17 cellular contexts compared by ENCODE assay signal in genomic region chr3:184449161-184449515, GRCh38.
A peak's percentile ranks its signal among the peaks of the same experiment; 100 is the strongest.
DNase-seq lines count a peak whose midpoint lies in the region; ATAC-seq, FAIRE-seq and TF ChIP-seq lines count a peak whose summit lies in the region.
"Had no signal": no experiment of that assay in that cellular context is flagged by ENCODE, and none has a peak within 500 bp of the region (broad histone marks: within the 10 kb centered on the region; RNA-seq: fewer than 3 reads in every experiment).

No MANE protein-coding gene starts in this region.

- H3K27ac Mint-ChIP-seq in MCF 10A (ENCODE audit: low read depth, unreplicated experiment), result peak overlapping the region; percentile 46
- peak overlapping the region; percentile 31 for H3K27ac Mint-ChIP-seq in type B pancreatic cell

- H2AFZ ChIP-seq in K562 (ENCODE audit: low read depth, low read length), result no peak overlapping the region

- H3K79me2 ChIP-seq in K562 (ENCODE audit: control insufficient read depth, insufficient read depth, low read length), result no peaks in the 10 kb centered on the region

- no peak for DNase-seq in MCF 10A (ENCODE audit: unreplicated experiment)
- no peak for DNase-seq in breast epithelium (ENCODE audit: low spot score in 2 of 2)
- DNase-seq in K562 (ENCODE audit: extremely low read depth in 1 of 4, low spot score in 3 of 4), result no peak
- no peak for DNase-seq in esophagus squamous epithelium (lab: John Stamatoyannopoulos, UW)
- no peak for DNase-seq in type B pancreatic cell (ENCODE audit: extremely low spot score, unreplicated experiment)
- no peak for DNase-seq in SIG-M5 (lab: John Stamatoyannopoulos, UW)
- no peak for DNase-seq in germinal center (ENCODE audit: low spot score)
- DNase-seq: DMS79 treated with DMSO at 0.1 percent for 48 hours, Kasumi-1, MM.1S, NCI-H1092 treated with DMSO at 0.1 percent for 48 hours, NCI-H510A, NCI-H748 treated with DMSO at 0.1 percent for 48 hours, RPMI8226 had no signal

- no peaks in the 10 kb centered on the region for H3K9me1 ChIP-seq in K562 (ENCODE audit: control insufficient read depth, insufficient read depth, low read length)

- POLR2A ChIA-PET in MCF 10A (lab: Yijun Ruan, JAX), result interaction anchor here (0.8 kb wide), 1 partner anchor 87 kb away, joined by 3 read pairs; no protein-coding TSS in a partner anchor
- POLR2A ChIA-PET in K562 (lab: Yijun Ruan, JAX), result interaction anchor here (0.7 kb wide), 1 partner anchor 233 kb away, joined by 3 read pairs; no protein-coding TSS in a partner anchor

- in situ Hi-C loops in K562 (cut with MboI), result no loop called here

- H3K9me3 ChIP-seq in breast epithelium, result no peaks in the 10 kb centered on the region
- H3K9me3 ChIP-seq in K562 (replicated peaks; ENCODE audit: control insufficient read depth, insufficient read depth, low read depth, low read length), result no peaks in the 10 kb centered on the region
- no peaks in the 10 kb centered on the region for H3K9me3 ChIP-seq in esophagus squamous epithelium
- H3K9me3 ChIP-seq: SJSA1 had no signal

- H3K36me3 ChIP-seq in breast epithelium (no peaks in the 10 kb centered on the region), K562 (ENCODE audit: control insufficient read depth, insufficient read depth, low read length) (no peaks in the 10 kb centered on the region), esophagus squamous epithelium (no peaks in the 10 kb centered on the region)
- H3K36me3 ChIP-seq: SJSA1 had no signal

- BruUV-seq in MCF 10A (replicated peaks; lab: Mats Ljungman, UMichigan) (no TSS peak), K562 (replicated peaks; lab: Mats Ljungman, UMichigan) (no TSS peak)

- no peaks in the 10 kb centered on the region for H3K27me3 Mint-ChIP-seq in MCF 10A (ENCODE audit: insufficient read depth, unreplicated experiment)
- H3K27me3 Mint-ChIP-seq in type B pancreatic cell, result no peaks in the 10 kb centered on the region

- H3K9me3 Mint-ChIP-seq in MCF 10A (ENCODE audit: unreplicated experiment) (no peaks in the 10 kb centered on the region), type B pancreatic cell (no peaks in the 10 kb centered on the region)

- H3K36me3 Mint-ChIP-seq in MCF 10A (ENCODE audit: insufficient read depth, unreplicated experiment) (no peaks in the 10 kb centered on the region), type B pancreatic cell (no peaks in the 10 kb centered on the region)

- TF ChIP-seq POLR2A in breast epithelium (IDR thresholded peaks at IDR 0.05) (no peak), K562 (conservative IDR thresholded peaks at IDR 0.05) (no peak), esophagus squamous epithelium (IDR thresholded peaks at IDR 0.05) (no peak)

- H3K4me1 ChIP-seq in breast epithelium (no peaks in the 10 kb centered on the region), K562 (replicated peaks in 1 of 2; ENCODE audit: control insufficient read depth in 2 of 2, insufficient read depth in 2 of 2, low read length in 2 of 2) (no peaks in the 10 kb centered on the region), esophagus squamous epithelium (peaks cover 7 to 42% (median 11%) of the 10 kb centered on the region in 3 donors)

- H3K27ac ChIP-seq in breast epithelium (no peak overlapping the region), K562 (ENCODE audit: extremely low read depth, low read depth, low read length) (no peak overlapping the region), esophagus squamous epithelium (peak overlapping the region; percentile 78 to 85 (median 82))
- H3K27ac ChIP-seq: 22Rv1 had no signal

- no peak for TF ChIP-seq EP300 in K562 (IDR thresholded peaks at IDR 0.05; ENCODE audit: low read length)

- WGBS in K562 (ENCODE audit: insufficient coverage, low coverage, missing lambda C conversion rate), result 2% methylated on average over 5 of the region's 5 CpGs
- 67 to 73% methylated on average over 2 to 4 of the region's 5 CpGs for WGBS in esophagus squamous epithelium, 2 donors

- TF ChIP-seq RAD21 in K562 (CRISPR knock-in tag; conservative IDR thresholded peaks at IDR 0.05 in 1 of 2, IDR thresholded peaks at IDR 0.05 in 1 of 2), result no peak

- H3K4me1 Mint-ChIP-seq in MCF 10A (ENCODE audit: insufficient read depth, unreplicated experiment) (peaks cover 12% of the 10 kb centered on the region), type B pancreatic cell (ENCODE audit: unreplicated experiment) (no peaks in the 10 kb centered on the region)

- no peak overlapping the region for H3K4me3 ChIP-seq in breast epithelium
- no peak overlapping the region for H3K4me3 ChIP-seq in K562
- no peak overlapping the region for H3K4me3 ChIP-seq in esophagus squamous epithelium
- H3K4me3 ChIP-seq: SJSA1 had no signal

- H4K20me1 ChIP-seq in K562 (replicated peaks; ENCODE audit: control insufficient read depth, insufficient read depth, low read length), result no peaks in the 10 kb centered on the region

- no peak overlapping the region for H3K4me3 Mint-ChIP-seq in MCF 10A (ENCODE audit: unreplicated experiment)
- H3K4me3 Mint-ChIP-seq in type B pancreatic cell, result no peak overlapping the region

- no peak for TF ChIP-seq CTCF in MCF 10A (IDR thresholded peaks at IDR 0.05; ENCODE audit: unreplicated experiment)
- TF ChIP-seq CTCF in breast epithelium (IDR thresholded peaks at IDR 0.05), result no peak
- TF ChIP-seq CTCF in K562 (IDR thresholded peaks at IDR 0.05 in 2 of 3, conservative IDR thresholded peaks at IDR 0.05 in 1 of 3; ENCODE audit: insufficient read depth in 2 of 3, low read depth in 1 of 3, low read length in 3 of 3), result no peak
- no peak for TF ChIP-seq CTCF in esophagus squamous epithelium (IDR thresholded peaks at IDR 0.05)
- TF ChIP-seq CTCF in type B pancreatic cell (conservative IDR thresholded peaks at IDR 0.05), result no peak

- no peak overlapping the region for H3K4me2 ChIP-seq in K562 (ENCODE audit: insufficient read depth, low read length)

- no peak overlapping the region for H3K9ac ChIP-seq in K562 (ENCODE audit: insufficient read depth in 1 of 2, low read depth in 2 of 2, low read length in 2 of 2)

- FAIRE-seq in K562 (lab: Jason Lieb, UNC), result no peak

- H3K27me3 ChIP-seq in breast epithelium (no peaks in the 10 kb centered on the region), K562 (ENCODE audit: control insufficient read depth in 2 of 2, insufficient read depth in 2 of 2, low read length in 2 of 2) (peaks cover 12 to 25% of the 10 kb centered on the region in 2 experiments; a peak in 3 of 5 replicates), esophagus squamous epithelium (no peaks in the 10 kb centered on the region)
- H3K27me3 ChIP-seq: SJSA1 had no signal

- CTCF ChIA-PET in MCF 10A (lab: Yijun Ruan, JAX), result interaction anchor here (0.6 kb wide), 2 partner anchors 18 to 21 kb away, joined by 3 to 9 read pairs; no protein-coding TSS in a partner anchor
- CTCF ChIA-PET in K562 (lab: Yijun Ruan, JAX; ENCODE audit: low intra/inter-chr PET ratio), result no interaction called here

- ATAC-seq in K562, result no peak
- no peak for ATAC-seq in HG03442 (IDR thresholded peaks at IDR 0.05; ENCODE audit: unreplicated experiment)

- intact Hi-C loops in MCF 10A (cut with micrococcal nuclease) (no loop called here), breast epithelium (cut with DNase I; ENCODE audit: low total_unique reads) (no loop called here), K562 (cut with micrococcal nuclease) (no loop called here), esophagus squamous epithelium (cut with DNase I) (no loop called here)

TF ChIP-seq in K562, 482 proteins besides CTCF, POLR2A, EP300 and RAD21:
- TF ChIP-seq FOSL1 (tag; conservative IDR thresholded peaks at IDR 0.05) (peak; percentile 43), HNRNPK (IDR thresholded peaks at IDR 0.05; ENCODE audit: low read depth, low read length, poor library complexity, severe bottlenecking) (no peak)

Comparison
In these comparisons a context has a peak if more than half of its experiments do, and no peak if none do; other contexts are left out.
1. H3K27ac ChIP-seq: peak in esophagus squamous epithelium (4 of 4); none in breast epithelium (0 of 2) and K562 (single experiment).